Comparison of ENCODE assay signal across 12 cellular contexts in the genomic region with DNA sequence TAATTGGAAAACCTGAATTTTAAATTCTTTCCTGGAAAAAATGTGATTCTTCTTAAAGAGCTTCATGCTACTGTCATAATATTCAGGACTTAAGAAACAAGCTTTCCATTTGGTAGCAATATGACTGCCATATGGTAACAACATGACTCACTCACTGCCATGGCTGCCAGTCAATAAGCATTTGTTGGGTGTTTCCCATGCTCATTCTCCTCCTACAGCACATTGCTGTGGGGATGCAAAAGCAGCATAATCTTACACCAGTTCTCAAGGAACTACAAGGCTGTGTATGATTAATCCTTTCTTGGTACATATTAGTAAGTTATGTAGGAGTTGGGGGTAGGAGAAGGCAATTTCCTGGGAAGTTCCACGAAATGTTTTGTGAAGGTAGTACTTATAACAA.
DNase-seq lines count a peak whose midpoint lies in the region; ATAC-seq and TF ChIP-seq lines count a peak whose summit lies in the region.
"Had no signal": no experiment of that assay in that cellular context is flagged by ENCODE, and none has a peak within 500 bp of the region (broad histone marks: within the 10 kb centered on the region; RNA-seq: fewer than 3 reads in every experiment).

No MANE protein-coding gene starts in this region.

- H3K4me1 ChIP-seq in CD4-positive, alpha-beta memory T cell (ENCODE audit: insufficient read depth, low read length), result no peaks in the 10 kb centered on the region
- H3K4me1 ChIP-seq: Peyer's patch had no signal

- H3K9me3 Mint-ChIP-seq in osteocyte (ENCODE audit: unreplicated experiment), result no peaks in the 10 kb centered on the region
- H3K9me3 Mint-ChIP-seq in CD4-positive, alpha-beta memory T cell, result peaks cover 0 to 1% (median 0%) of the 10 kb centered on the region in 8 donors
- H3K9me3 Mint-ChIP-seq: mesothelial cell of epicardium had no signal

- DNase-seq in middle frontal gyrus (ENCODE audit: extremely low spot score, low spot score) (peak; percentile 28), osteocyte (ENCODE audit: extremely low spot score, unreplicated experiment) (no peak), NCI-H2196 (lab: John Stamatoyannopoulos, UW; ENCODE audit: unreplicated experiment) (no peak), NK-92 (lab: John Stamatoyannopoulos, UW; ENCODE audit: unreplicated experiment) (no peak)
- no peak for DNase-seq in CD4-positive, alpha-beta memory T cell
- DNase-seq: activated CD8-positive, alpha-beta memory T cell treated with anti-CD3 and anti-CD28 coated beads, Interleukin-2, amount 50 U/mL, for 48 hours; Peyer's patch; stimulated activated CD4-positive, alpha-beta T cell treated with anti-CD3 and anti-CD28 coated beads, Interleukin-2, amount 100 ng/mL, for 48 hours had no signal

- H3K4me1 Mint-ChIP-seq in osteocyte (ENCODE audit: unreplicated experiment), result peaks cover 10% of the 10 kb centered on the region
- peaks cover 0 to 2% (median under 1%) of the 10 kb centered on the region in 4 donors for H3K4me1 Mint-ChIP-seq in CD4-positive, alpha-beta memory T cell
- H3K4me1 Mint-ChIP-seq: mesothelial cell of epicardium had no signal

- no peaks in the 10 kb centered on the region for H3K9me3 ChIP-seq in CD4-positive, alpha-beta memory T cell (ENCODE audit: control insufficient read depth in 1 of 2, low read length in 2 of 2)
- H3K9me3 ChIP-seq: Peyer's patch had no signal

- TF ChIP-seq CTCF in osteocyte (IDR thresholded peaks at IDR 0.05), result no peak

- no peak overlapping the region for H3K4me3 ChIP-seq in CD4-positive, alpha-beta memory T cell (ENCODE audit: low read length in 2 of 2)
- H3K4me3 ChIP-seq: Peyer's patch had no signal

- intact Hi-C loops in CD4-positive, alpha-beta memory T cell (cut with micrococcal nuclease), result no loop called here

- POLR2A ChIA-PET in CD4-positive, alpha-beta memory T cell (lab: Charles Lee; ENCODE audit: partially characterized antibody), result no interaction called here

- H3K27ac ChIP-seq in CD4-positive, alpha-beta memory T cell (ENCODE audit: low read depth, low read length), result no peak overlapping the region
- H3K27ac ChIP-seq: Peyer's patch had no signal

- peaks cover 31% of the 10 kb centered on the region for H3K36me3 Mint-ChIP-seq in osteocyte (ENCODE audit: unreplicated experiment)
- peaks cover 73 to 75% of the 10 kb centered on the region in 2 donors for H3K36me3 Mint-ChIP-seq in CD4-positive, alpha-beta memory T cell

- H3K27me3 Mint-ChIP-seq in osteocyte (ENCODE audit: unreplicated experiment), result no peaks in the 10 kb centered on the region
- H3K27me3 Mint-ChIP-seq in CD4-positive, alpha-beta memory T cell, result no peaks in the 10 kb centered on the region

- ATAC-seq in GM18858 (IDR thresholded peaks at IDR 0.05; ENCODE audit: unreplicated experiment), result peak; percentile 82
- peak; percentile 74 for ATAC-seq in HG02870 (IDR thresholded peaks at IDR 0.05; ENCODE audit: unreplicated experiment)
- peak; percentile 84 for ATAC-seq in SK-N-SH treated with all-trans-retinoic acid at 6 μM for 48 hours

- peaks cover 7% of the 10 kb centered on the region for H3K36me3 ChIP-seq in CD4-positive, alpha-beta memory T cell (ENCODE audit: insufficient read depth, low read length)

- H3K4me3 Mint-ChIP-seq in osteocyte (ENCODE audit: unreplicated experiment), result no peak overlapping the region
- no peak overlapping the region for H3K4me3 Mint-ChIP-seq in CD4-positive, alpha-beta memory T cell
- H3K4me3 Mint-ChIP-seq: mesothelial cell of epicardium had no signal

- H3K27ac Mint-ChIP-seq in osteocyte (ENCODE audit: unreplicated experiment), result no peak overlapping the region
- no peak overlapping the region for H3K27ac Mint-ChIP-seq in CD4-positive, alpha-beta memory T cell
- H3K27ac Mint-ChIP-seq: mesothelial cell of epicardium had no signal

- no peaks in the 10 kb centered on the region for H3K27me3 ChIP-seq in CD4-positive, alpha-beta memory T cell (ENCODE audit: insufficient read depth, low read length)
- H3K27me3 ChIP-seq: Peyer's patch had no signal

- CTCF ChIA-PET in CD4-positive, alpha-beta memory T cell (lab: Charles Lee; ENCODE audit: partially characterized antibody), result no interaction called here

TF ChIP-seq in SK-N-SH treated with all-trans-retinoic acid at 6 μM for 48 hours, 23 proteins besides CTCF, POLR2A, EP300 and RAD21:
- TF ChIP-seq ZNF70 (CRISPR knock-in tag; IDR thresholded peaks at IDR 0.05), result no peak
- TF ChIP-seq, protein P1, sequence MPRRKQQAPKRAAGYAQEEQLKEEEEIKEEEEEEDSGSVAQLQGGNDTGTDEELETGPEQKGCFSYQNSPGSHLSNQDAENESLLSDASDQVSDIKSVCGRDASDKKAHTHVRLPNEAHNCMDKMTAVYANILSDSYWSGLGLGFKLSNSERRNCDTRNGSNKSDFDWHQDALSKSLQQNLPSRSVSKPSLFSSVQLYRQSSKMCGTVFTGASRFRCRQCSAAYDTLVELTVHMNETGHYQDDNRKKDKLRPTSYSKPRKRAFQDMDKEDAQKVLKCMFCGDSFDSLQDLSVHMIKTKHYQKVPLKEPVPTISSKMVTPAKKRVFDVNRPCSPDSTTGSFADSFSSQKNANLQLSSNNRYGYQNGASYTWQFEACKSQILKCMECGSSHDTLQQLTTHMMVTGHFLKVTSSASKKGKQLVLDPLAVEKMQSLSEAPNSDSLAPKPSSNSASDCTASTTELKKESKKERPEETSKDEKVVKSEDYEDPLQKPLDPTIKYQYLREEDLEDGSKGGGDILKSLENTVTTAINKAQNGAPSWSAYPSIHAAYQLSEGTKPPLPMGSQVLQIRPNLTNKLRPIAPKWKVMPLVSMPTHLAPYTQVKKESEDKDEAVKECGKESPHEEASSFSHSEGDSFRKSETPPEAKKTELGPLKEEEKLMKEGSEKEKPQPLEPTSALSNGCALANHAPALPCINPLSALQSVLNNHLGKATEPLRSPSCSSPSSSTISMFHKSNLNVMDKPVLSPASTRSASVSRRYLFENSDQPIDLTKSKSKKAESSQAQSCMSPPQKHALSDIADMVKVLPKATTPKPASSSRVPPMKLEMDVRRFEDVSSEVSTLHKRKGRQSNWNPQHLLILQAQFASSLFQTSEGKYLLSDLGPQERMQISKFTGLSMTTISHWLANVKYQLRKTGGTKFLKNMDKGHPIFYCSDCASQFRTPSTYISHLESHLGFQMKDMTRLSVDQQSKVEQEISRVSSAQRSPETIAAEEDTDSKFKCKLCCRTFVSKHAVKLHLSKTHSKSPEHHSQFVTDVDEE (CRISPR knock-in tag; IDR thresholded peaks at IDR 0.05), result no peak
- no peak for TF ChIP-seq ZC3H10 (CRISPR knock-in tag; IDR thresholded peaks at IDR 0.05)
- TF ChIP-seq ESRRG (CRISPR knock-in tag; IDR thresholded peaks at IDR 0.05), result no peak
- TF ChIP-seq, protein P2, sequence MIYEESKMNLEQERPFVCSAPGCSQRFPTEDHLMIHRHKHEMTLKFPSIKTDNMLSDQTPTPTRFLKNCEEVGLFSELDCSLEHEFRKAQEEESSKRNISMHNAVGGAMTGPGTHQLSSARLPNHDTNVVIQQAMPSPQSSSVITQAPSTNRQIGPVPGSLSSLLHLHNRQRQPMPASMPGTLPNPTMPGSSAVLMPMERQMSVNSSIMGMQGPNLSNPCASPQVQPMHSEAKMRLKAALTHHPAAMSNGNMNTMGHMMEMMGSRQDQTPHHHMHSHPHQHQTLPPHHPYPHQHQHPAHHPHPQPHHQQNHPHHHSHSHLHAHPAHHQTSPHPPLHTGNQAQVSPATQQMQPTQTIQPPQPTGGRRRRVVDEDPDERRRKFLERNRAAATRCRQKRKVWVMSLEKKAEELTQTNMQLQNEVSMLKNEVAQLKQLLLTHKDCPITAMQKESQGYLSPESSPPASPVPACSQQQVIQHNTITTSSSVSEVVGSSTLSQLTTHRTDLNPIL (CRISPR knock-in tag; IDR thresholded peaks at IDR 0.05; ENCODE audit: low read depth), result no peak
- no peak for TF ChIP-seq TOX (CRISPR knock-in tag; IDR thresholded peaks at IDR 0.05; ENCODE audit: borderline replicate concordance)
- no peak for TF ChIP-seq ZFP30 (CRISPR knock-in tag; IDR thresholded peaks at IDR 0.05)
- TF ChIP-seq, protein P3, sequence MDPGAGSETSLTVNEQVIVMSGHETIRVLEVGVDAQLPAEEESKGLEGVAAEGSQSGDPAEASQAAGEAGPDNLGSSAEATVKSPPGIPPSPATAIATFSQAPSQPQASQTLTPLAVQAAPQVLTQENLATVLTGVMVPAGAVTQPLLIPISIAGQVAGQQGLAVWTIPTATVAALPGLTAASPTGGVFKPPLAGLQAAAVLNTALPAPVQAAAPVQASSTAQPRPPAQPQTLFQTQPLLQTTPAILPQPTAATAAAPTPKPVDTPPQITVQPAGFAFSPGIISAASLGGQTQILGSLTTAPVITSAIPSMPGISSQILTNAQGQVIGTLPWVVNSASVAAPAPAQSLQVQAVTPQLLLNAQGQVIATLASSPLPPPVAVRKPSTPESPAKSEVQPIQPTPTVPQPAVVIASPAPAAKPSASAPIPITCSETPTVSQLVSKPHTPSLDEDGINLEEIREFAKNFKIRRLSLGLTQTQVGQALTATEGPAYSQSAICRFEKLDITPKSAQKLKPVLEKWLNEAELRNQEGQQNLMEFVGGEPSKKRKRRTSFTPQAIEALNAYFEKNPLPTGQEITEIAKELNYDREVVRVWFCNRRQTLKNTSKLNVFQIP (CRISPR knock-in tag; IDR thresholded peaks at IDR 0.05; ENCODE audit: borderline replicate concordance, low read depth), result no peak
- TF ChIP-seq, protein P4, sequence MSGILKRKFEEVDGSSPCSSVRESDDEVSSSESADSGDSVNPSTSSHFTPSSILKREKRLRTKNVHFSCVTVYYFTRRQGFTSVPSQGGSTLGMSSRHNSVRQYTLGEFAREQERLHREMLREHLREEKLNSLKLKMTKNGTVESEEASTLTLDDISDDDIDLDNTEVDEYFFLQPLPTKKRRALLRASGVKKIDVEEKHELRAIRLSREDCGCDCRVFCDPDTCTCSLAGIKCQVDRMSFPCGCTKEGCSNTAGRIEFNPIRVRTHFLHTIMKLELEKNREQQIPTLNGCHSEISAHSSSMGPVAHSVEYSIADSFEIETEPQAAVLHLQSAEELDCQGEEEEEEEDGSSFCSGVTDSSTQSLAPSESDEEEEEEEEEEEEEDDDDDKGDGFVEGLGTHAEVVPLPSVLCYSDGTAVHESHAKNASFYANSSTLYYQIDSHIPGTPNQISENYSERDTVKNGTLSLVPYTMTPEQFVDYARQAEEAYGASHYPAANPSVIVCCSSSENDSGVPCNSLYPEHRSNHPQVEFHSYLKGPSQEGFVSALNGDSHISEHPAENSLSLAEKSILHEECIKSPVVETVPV (CRISPR knock-in tag; IDR thresholded peaks at IDR 0.05), result no peak
- TF ChIP-seq ZFP3 (CRISPR knock-in tag; IDR thresholded peaks at IDR 0.05), result no peak
- no peak for TF ChIP-seq ARNTL (CRISPR knock-in tag; IDR thresholded peaks at IDR 0.05; ENCODE audit: borderline replicate concordance, low read depth)
- TF ChIP-seq CSDC2 (CRISPR knock-in tag; IDR thresholded peaks at IDR 0.05), result no peak
- no peak for TF ChIP-seq ZNF565 (CRISPR knock-in tag; conservative IDR thresholded peaks at IDR 0.05; ENCODE audit: low read depth)
TF ChIP-seq in SK-N-SH treated with all-trans-retinoic acid at 6 μM for 48 hours: peak in this region for 0.
